8 cellular contexts compared by ENCODE assay signal in genomic region chr7:71733108-71733870, GRCh38.
A peak's percentile ranks its signal among the peaks of the same experiment; 100 is the strongest.
DNase-seq lines count a peak whose midpoint lies in the region; ATAC-seq and TF ChIP-seq lines count a peak whose summit lies in the region.

No MANE protein-coding gene starts in this region.

- TF ChIP-seq CTCF in omental fat pad (IDR thresholded peaks at IDR 0.05) (peak in 1 of 3 donors; percentile 75), tibial artery (IDR thresholded peaks at IDR 0.05) (peak; percentile 90 to 94)

- H3K4me3 ChIP-seq in tibial artery, result peak overlapping the region; percentile 17 to 49

- DNase-seq in ELR (ENCODE audit: low read depth), result peak; percentile 39
- peak; percentile 97 for DNase-seq in HuH-7 (ENCODE audit: low spot score)
- peak; percentile 88 for DNase-seq in RPMI8226
- DNase-seq in activated gamma-delta T cell treated with anti-CD3 and anti-CD28 coated beads, Interleukin-2, amount 50 U/mL, for 16 hours (ENCODE audit: low read depth), result peak; percentile 17
- peak; percentile 53 for DNase-seq in globus pallidus (ENCODE audit: low spot score)
- peak; percentile 72 for DNase-seq in omental fat pad (ENCODE audit: low spot score)
- DNase-seq in tibial artery, result peak; percentile 62 to 85

- no peaks in the 10 kb centered on the region for H3K9me3 ChIP-seq in tibial artery

- no peaks in the 10 kb centered on the region for H3K36me3 ChIP-seq in tibial artery

- no peaks in the 10 kb centered on the region for H3K27me3 ChIP-seq in tibial artery

- intact Hi-C loops in tibial artery (cut with DNase I; ENCODE audit: low total_unique reads), result loop anchor here (2.0 to 10.0 kb wide), 3 partner anchors 498 to 876 kb away; partner anchors contain the start of gene GALNT17

- ATAC-seq in omental fat pad (ENCODE audit: low FRiP score) (peak; percentile 62), GM18502 (IDR thresholded peaks at IDR 0.05; ENCODE audit: poor library complexity, unreplicated experiment) (no peak)

- no peak overlapping the region for H3K27ac ChIP-seq in tibial artery

- peaks cover 0 to 7% (median 4%) of the 10 kb centered on the region in 4 donors for H3K4me1 ChIP-seq in tibial artery

Comparison
In these comparisons a context has a peak if more than half of its experiments do, and no peak if none do; other contexts are left out.
1. DNase-seq: peak in every context shown above with its lines; median percentile 97 in HuH-7; 88 in RPMI8226; 74 in tibial artery; 72 in omental fat pad; 53 in globus pallidus; 39 in ELR; 17 in activated gamma-delta T cell treated with anti-CD3 and anti-CD28 coated beads, Interleukin-2, amount 50 U/mL, for 16 hours.